In genomic region chrY:18461211-18461901, GRCh38 we compare ENCODE assay signal across 5 cellular contexts.
DNase-seq lines count a peak whose midpoint lies in the region; ATAC-seq, FAIRE-seq and TF ChIP-seq lines count a peak whose summit lies in the region.
"Not testable (repeated sequence)": the region's sequence is repeated elsewhere in the genome, so short reads cannot be mapped to it uniquely, and the experiment has no call there.

No MANE protein-coding gene starts in this region.

- ATAC-seq in RWPE2 (ENCODE audit: low read depth) (peak; percentile 95), foreskin keratinocyte (peak; percentile 95)
- ATAC-seq in activated T-helper 17 cell treated with anti-CD3 and anti-CD28 coated beads, Interleukin-2, amount 50 U/mL, for 72 hours (replicated peaks), result peak; percentile 35

- H3K9me3 ChIP-seq in RWPE2 (ENCODE audit: severe bottlenecking); small intestine (ENCODE audit: control insufficient read depth, low read depth): not testable (repeated sequence)

- not testable (repeated sequence) for H3K27ac Mint-ChIP-seq in activated T-helper 17 cell treated with anti-CD3 and anti-CD28 coated beads, Interleukin-2, amount 50 U/mL, for 72 hours

- H3K27me3 Mint-ChIP-seq in activated T-helper 17 cell treated with anti-CD3 and anti-CD28 coated beads, Interleukin-2, amount 50 U/mL, for 72 hours, result not testable (repeated sequence)

- H3K4me1 ChIP-seq in RWPE2 (ENCODE audit: insufficient read depth, poor library complexity, severe bottlenecking); foreskin keratinocyte; small intestine (ENCODE audit: control insufficient read depth in 2 of 2, insufficient read depth in 1 of 2, low read depth in 1 of 2, low read length in 1 of 2): not testable (repeated sequence)

- not testable (repeated sequence) for H3K27me3 ChIP-seq in RWPE2 (ENCODE audit: insufficient read depth, poor library complexity, severe bottlenecking); foreskin keratinocyte; small intestine (ENCODE audit: control insufficient read depth in 2 of 2, insufficient read depth in 2 of 2, low read length in 2 of 2)

- H3K4me3 ChIP-seq in RWPE2 (ENCODE audit: severe bottlenecking); small intestine (ENCODE audit: low read depth in 1 of 2, low read length in 2 of 2): not testable (repeated sequence)

- not testable (repeated sequence) for H3K4me1 Mint-ChIP-seq in activated T-helper 17 cell treated with anti-CD3 and anti-CD28 coated beads, Interleukin-2, amount 50 U/mL, for 72 hours

- H3K36me3 ChIP-seq in RWPE2 (ENCODE audit: low read depth); small intestine (ENCODE audit: control insufficient read depth in 2 of 2, insufficient read depth in 2 of 2, low read length in 2 of 2): not testable (repeated sequence)

- not testable (repeated sequence) for DNase-seq in GM18507 (ENCODE audit: extremely low spot score, insufficient read length, low read depth); RWPE2 (ENCODE audit: low spot score); foreskin keratinocyte; small intestine

- peak; percentile 12 for FAIRE-seq in GM18507 (lab: Jason Lieb, UNC)
- peak; percentile 15 for FAIRE-seq in small intestine (lab: Jason Lieb, UNC)

- not testable (repeated sequence) for TF ChIP-seq CTCF in RWPE2 (IDR thresholded peaks at IDR 0.05; ENCODE audit: poor library complexity, severe bottlenecking); foreskin keratinocyte (conservative IDR thresholded peaks at IDR 0.05)

- WGBS in small intestine, 3 donors, result no CpG with 5 or more reads among the region's 2 CpGs

- H3K9me3 Mint-ChIP-seq in activated T-helper 17 cell treated with anti-CD3 and anti-CD28 coated beads, Interleukin-2, amount 50 U/mL, for 72 hours, result not testable (repeated sequence)

- H3K4me3 Mint-ChIP-seq in activated T-helper 17 cell treated with anti-CD3 and anti-CD28 coated beads, Interleukin-2, amount 50 U/mL, for 72 hours, result not testable (repeated sequence)

- not testable (repeated sequence) for H3K27ac ChIP-seq in RWPE2 (ENCODE audit: poor library complexity, severe bottlenecking); foreskin keratinocyte; small intestine (ENCODE audit: low read depth in 1 of 2, low read length in 1 of 2)

- H3K36me3 Mint-ChIP-seq in activated T-helper 17 cell treated with anti-CD3 and anti-CD28 coated beads, Interleukin-2, amount 50 U/mL, for 72 hours (ENCODE audit: low read depth), result not testable (repeated sequence)

Comparison
In these comparisons a context has a peak if more than half of its experiments do, and no peak if none do; other contexts are left out.
1. ATAC-seq: peak in every context shown above with its lines; median percentile 95 in RWPE2; 95 in foreskin keratinocyte; 35 in activated T-helper 17 cell treated with anti-CD3 and anti-CD28 coated beads, Interleukin-2, amount 50 U/mL, for 72 hours.